In the genomic region with DNA sequence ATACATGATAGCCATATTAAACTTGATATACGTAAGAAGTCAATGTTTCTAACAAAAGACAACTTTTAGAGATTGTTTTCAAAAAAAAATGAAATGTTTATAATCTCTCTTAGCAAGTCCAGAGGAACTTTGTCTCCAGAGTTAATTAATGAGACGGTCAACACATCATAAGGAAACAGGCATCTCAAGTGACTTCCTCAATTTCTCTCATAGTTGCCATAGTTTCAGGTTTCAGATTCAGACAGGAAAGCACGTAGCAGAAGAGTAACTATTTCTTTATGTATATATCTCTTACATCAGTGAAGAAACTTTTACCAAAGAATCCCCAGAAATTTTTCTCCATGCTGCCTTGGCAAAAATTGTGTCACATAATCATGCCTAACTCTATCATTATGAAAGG, we compare ENCODE assay signal across 13 cellular contexts.
DNase-seq lines count a peak whose midpoint lies in the region; ATAC-seq, FAIRE-seq and TF ChIP-seq lines count a peak whose summit lies in the region.
"Had no signal": no experiment of that assay in that cellular context is flagged by ENCODE, and none has a peak within 500 bp of the region (broad histone marks: within the 10 kb centered on the region; RNA-seq: fewer than 3 reads in every experiment).

No MANE protein-coding gene starts in this region.

- H3K27ac ChIP-seq in HepG2 (ENCODE audit: extremely low read length, insufficient read depth, low read length) (no peak overlapping the region), mammary epithelial cell (ENCODE audit: insufficient read depth, low read depth, low read length) (no peak overlapping the region), GM23338 (ENCODE audit: low read depth) (no peak overlapping the region), RWPE1 (no peak overlapping the region)
- H3K27ac ChIP-seq: colonic mucosa, VCaP had no signal

- no peak for TF ChIP-seq POLR2A in HepG2 (IDR thresholded peaks at IDR 0.05; ENCODE audit: insufficient read depth in 1 of 2, low read depth in 2 of 2, low read length in 2 of 2)

- ATAC-seq in GM19397 (IDR thresholded peaks at IDR 0.05; ENCODE audit: unreplicated experiment) (peak; percentile 97), HG02938 (IDR thresholded peaks at IDR 0.05; ENCODE audit: unreplicated experiment) (peak; percentile 98), HepG2 (no peak), GM23338 (no peak)

- no peak for TF ChIP-seq RAD21 in HepG2 (CRISPR knock-in tag; IDR thresholded peaks at IDR 0.05)

- H4K20me1 ChIP-seq in HepG2 (ENCODE audit: insufficient read depth, low read length) (no peaks in the 10 kb centered on the region), mammary epithelial cell (ENCODE audit: insufficient read depth, low read length) (no peaks in the 10 kb centered on the region), GM23338 (replicated peaks; ENCODE audit: insufficient read depth) (no peaks in the 10 kb centered on the region)

- no peaks in the 10 kb centered on the region for H3F3A ChIP-seq in GM23338 (replicated peaks; ENCODE audit: low read depth)

- H3K4me3 ChIP-seq in HepG2 (replicated peaks in 1 of 3; ENCODE audit: insufficient read depth in 1 of 3, low read depth in 2 of 3, low read length in 3 of 3), result no peak overlapping the region
- no peak overlapping the region for H3K4me3 ChIP-seq in mammary epithelial cell (replicated peaks in 1 of 3; ENCODE audit: insufficient read depth in 1 of 3, low read depth in 2 of 3, low read length in 3 of 3)
- no peak overlapping the region for H3K4me3 ChIP-seq in GM23338
- H3K4me3 ChIP-seq: colonic mucosa had no signal

- POLR2A ChIA-PET in HepG2 (lab: Yijun Ruan, JAX) (no interaction called here), RWPE1 (lab: Yijun Ruan, JAX; ENCODE audit: low non-redundant PET) (no interaction called here)

- no peaks in the 10 kb centered on the region for H3K36me3 Mint-ChIP-seq in GM23338 (ENCODE audit: low read depth)

- no peak for FAIRE-seq in HepG2 (lab: Jason Lieb, UNC)
- FAIRE-seq: HTR-8/SVneo had no signal

- intact Hi-C loops in HepG2 (cut with micrococcal nuclease; ENCODE audit: unreplicated experiment) (no loop called here), mammary epithelial cell (cut with micrococcal nuclease) (no loop called here)

- no TSS peak for BruUV-seq in HepG2 (replicated peaks; lab: Mats Ljungman, UMichigan)
- BruUV-seq in mammary epithelial cell (replicated peaks; lab: Mats Ljungman, UMichigan), result no TSS peak

- in situ Hi-C loops in HepG2 (cut with HindIII; ENCODE audit: extremely low pct_ligation_motif_present, low pct_unique_long_range_greater_than_20kb) (no loop called here), mammary epithelial cell (cut with MboI; ENCODE audit: low sequenced_read_pairs in 2 of 2) (no loop called here)

- H3K4me1 Mint-ChIP-seq in GM23338, result no peaks in the 10 kb centered on the region

- H3K9me3 Mint-ChIP-seq in GM23338, result no peaks in the 10 kb centered on the region

- H3K9ac ChIP-seq in HepG2 (ENCODE audit: insufficient read depth, low read depth, low read length), result no peak overlapping the region
- H3K9ac ChIP-seq in mammary epithelial cell (ENCODE audit: insufficient read depth, low read length), result no peak overlapping the region

- TF ChIP-seq EP300 in HepG2 (IDR thresholded peaks at IDR 0.05; ENCODE audit: low read depth in 2 of 2, low read length in 2 of 2), result no peak
- TF ChIP-seq EP300 in HepG2 (CRISPR knock-in tag; IDR thresholded peaks at IDR 0.05; ENCODE audit: borderline replicate concordance), result no peak

- CTCF ChIA-PET in HepG2 (lab: Yijun Ruan, JAX; ENCODE audit: low intra/inter-chr PET ratio, low total read pairs), result no interaction called here
- CTCF ChIA-PET in mammary epithelial cell (lab: Charles Lee; ENCODE audit: low non-redundant PET), result no interaction called here
- CTCF ChIA-PET in RWPE1 (lab: Yijun Ruan, JAX), result no interaction called here

- no peak overlapping the region for H3K27ac Mint-ChIP-seq in GM23338

- WGBS in HepG2 (ENCODE audit: low lambda C conversion rate), result 6% methylated on average over 3 of the region's 3 CpGs
- WGBS in mammary epithelial cell (ENCODE audit: low coverage, missing lambda C conversion rate), result 44% methylated on average over 3 of the region's 3 CpGs

- peaks cover 5% of the 10 kb centered on the region; the same call in 1 of the 2 replicates for H3K9me2 ChIP-seq in GM23338 (ENCODE audit: insufficient read depth)

- no peaks in the 10 kb centered on the region for H3K27me3 ChIP-seq in HepG2 (ENCODE audit: control insufficient read depth in 1 of 2, insufficient read depth in 2 of 2, low read length in 2 of 2)
- no peaks in the 10 kb centered on the region for H3K27me3 ChIP-seq in mammary epithelial cell (ENCODE audit: insufficient read depth, low read length)
- no peaks in the 10 kb centered on the region for H3K27me3 ChIP-seq in GM23338 (ENCODE audit: insufficient read depth)
- H3K27me3 ChIP-seq: colonic mucosa had no signal

- no peak overlapping the region for H3K4me3 Mint-ChIP-seq in GM23338

- TF ChIP-seq CTCF in GM10266 (IDR thresholded peaks at IDR 0.05; ENCODE audit: control insufficient read depth, insufficient read depth, low read depth, missing control alignments) (no peak), HepG2 (CRISPR knock-in tag; IDR thresholded peaks at IDR 0.05) (no peak), mammary epithelial cell (conservative IDR thresholded peaks at IDR 0.05 in 1 of 2, IDR thresholded peaks at IDR 0.05 in 1 of 2; ENCODE audit: extremely low read depth in 1 of 2, insufficient read depth in 1 of 2, low read depth in 1 of 2, low read length in 2 of 2) (no peak), GM23338 (conservative IDR thresholded peaks at IDR 0.05; ENCODE audit: low read depth in 2 of 2) (no peak), RWPE1 (conservative IDR thresholded peaks at IDR 0.05; ENCODE audit: low read depth) (no peak)

- H2AFZ ChIP-seq in HepG2 (ENCODE audit: low read length), result no peak overlapping the region
- H2AFZ ChIP-seq in mammary epithelial cell (ENCODE audit: low read depth, low read length), result no peak overlapping the region
- no peak overlapping the region for H2AFZ ChIP-seq in GM23338

- H3K4me1 ChIP-seq in HepG2 (ENCODE audit: insufficient read depth, low read length), result no peaks in the 10 kb centered on the region
- H3K4me1 ChIP-seq in mammary epithelial cell (ENCODE audit: insufficient read depth, low read length), result no peaks in the 10 kb centered on the region
- no peaks in the 10 kb centered on the region for H3K4me1 ChIP-seq in GM23338 (ENCODE audit: insufficient read depth)
- H3K4me1 ChIP-seq: colonic mucosa had no signal

- H3K4me2 ChIP-seq in HepG2 (ENCODE audit: low read depth, low read length) (no peak overlapping the region), mammary epithelial cell (ENCODE audit: insufficient read depth, low read depth, low read length) (no peak overlapping the region), GM23338 (no peak overlapping the region)

- dilution Hi-C loops in mammary epithelial cell (cut with HindIII; ENCODE audit: low sequenced_read_pairs), result no loop called here

- H3K9me3 ChIP-seq in HepG2 (ENCODE audit: low read length) (no peaks in the 10 kb centered on the region), mammary epithelial cell (replicated peaks; ENCODE audit: insufficient read depth, low read length) (no peaks in the 10 kb centered on the region)
- H3K9me3 ChIP-seq: colonic mucosa had no signal

- no peaks in the 10 kb centered on the region for H3K27me3 Mint-ChIP-seq in GM23338 (ENCODE audit: insufficient read depth, low read depth, poor library complexity)

- H3K79me2 ChIP-seq in HepG2 (ENCODE audit: insufficient read depth, low read length), result no peaks in the 10 kb centered on the region
- H3K79me2 ChIP-seq in mammary epithelial cell (ENCODE audit: insufficient read depth, low read length), result no peaks in the 10 kb centered on the region
- H3K79me2 ChIP-seq in GM23338 (replicated peaks; ENCODE audit: insufficient read depth), result no peaks in the 10 kb centered on the region

- peak; percentile 16 for DNase-seq in GM10266 (ENCODE audit: extremely low spot score)
- peak; percentile 70 to 77 for DNase-seq in Kasumi-1 (lab: John Stamatoyannopoulos, UW)
- no peak for DNase-seq in HepG2 (ENCODE audit: low spot score)
- no peak for DNase-seq in mammary epithelial cell
- DNase-seq in GM23338 (ENCODE audit: low spot score), result no peak
- no peak for DNase-seq in RWPE1 (ENCODE audit: low spot score)
- DNase-seq: activated effector memory CD4-positive, alpha-beta T cell treated with anti-CD3 and anti-CD28 coated beads, Interleukin-2, amount 50 U/mL, for 16 hours; colonic mucosa; NCI-H524 had no signal

- H3K36me3 ChIP-seq in HepG2 (replicated peaks in 1 of 2; ENCODE audit: control insufficient read depth in 1 of 2, insufficient read depth in 2 of 2, low read length in 2 of 2), result no peaks in the 10 kb centered on the region
- no peaks in the 10 kb centered on the region for H3K36me3 ChIP-seq in mammary epithelial cell (ENCODE audit: insufficient read depth, low read length)
- H3K36me3 ChIP-seq in GM23338 (ENCODE audit: insufficient read depth), result no peaks in the 10 kb centered on the region
- H3K36me3 ChIP-seq: colonic mucosa had no signal

TF ChIP-seq in HepG2, 621 proteins besides CTCF, POLR2A, EP300 and RAD21 (continues in another document):
- no peak for TF ChIP-seq ZKSCAN5 (CRISPR knock-in tag; IDR thresholded peaks at IDR 0.05)
- TF ChIP-seq MLLT10 (CRISPR knock-in tag; IDR thresholded peaks at IDR 0.05), result no peak
- TF ChIP-seq CENPBD1 (CRISPR knock-in tag; IDR thresholded peaks at IDR 0.05; ENCODE audit: borderline replicate concordance, low read depth), result no peak
- no peak for TF ChIP-seq KDM5A (IDR thresholded peaks at IDR 0.05; ENCODE audit: borderline replicate concordance, low read length)
- no peak for TF ChIP-seq ZNF451 (CRISPR knock-in tag; IDR thresholded peaks at IDR 0.05)
- TF ChIP-seq AKAP8 (CRISPR knock-in tag; IDR thresholded peaks at IDR 0.05), result no peak
- TF ChIP-seq RFX5 (IDR thresholded peaks at IDR 0.05; ENCODE audit: low read depth, low read length), result no peak

TF ChIP-seq in GM23338, 12 proteins besides CTCF, POLR2A, EP300 and RAD21:
- TF ChIP-seq ZNF114 (CRISPR knock-in tag; IDR thresholded peaks at IDR 0.05), result no peak
- no peak for TF ChIP-seq CREB1 (CRISPR knock-in tag; IDR thresholded peaks at IDR 0.05; ENCODE audit: low read depth)

Comparison
In these comparisons a context has a peak if more than half of its experiments do, and no peak if none do; other contexts are left out.
1. DNase-seq: peak in GM10266 (single experiment) and Kasumi-1 (2 of 2); none in HepG2 (single experiment), mammary epithelial cell (single experiment), GM23338 (single experiment) and RWPE1 (single experiment).
2. ATAC-seq: peak in GM19397 (single experiment) and HG02938 (single experiment); none in HepG2 (single experiment) and GM23338 (single experiment).